ENCODE assay signal across 10 cellular contexts in the genomic region with DNA sequence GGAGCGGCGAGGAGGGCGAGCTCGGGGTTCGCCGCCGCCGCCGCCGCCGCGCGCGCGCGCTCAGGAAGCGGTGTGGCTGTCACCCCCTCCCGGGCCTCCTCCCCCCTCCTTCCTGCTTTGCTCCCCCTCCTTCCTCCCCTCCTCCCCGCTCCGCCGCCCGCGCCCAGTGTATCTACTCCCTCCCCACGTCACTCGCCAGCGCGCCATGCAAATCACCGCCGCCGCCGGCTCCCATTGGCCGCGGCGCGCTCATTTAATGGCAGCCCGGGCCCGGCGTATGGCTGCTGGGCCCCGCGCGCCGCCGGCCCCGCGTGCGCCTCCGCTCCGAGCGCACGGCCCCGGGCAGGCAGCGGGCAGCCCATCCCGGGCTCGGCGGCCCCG. TPM values are rescaled to one million over a fixed set of nuclear protein-coding genes. Genes with fewer than 3 reads are reported as not detected.
A peak's percentile ranks its signal among the peaks of the same experiment; 100 is the strongest.
DNase-seq lines count a peak whose midpoint lies in the region; ATAC-seq and TF ChIP-seq lines count a peak whose summit lies in the region.
"Had no signal": no experiment of that assay in that cellular context is flagged by ENCODE, and none has a peak within 500 bp of the region (broad histone marks: within the 10 kb centered on the region; RNA-seq: fewer than 3 reads in every experiment).

No MANE protein-coding gene starts in this region.

- no peak for TF ChIP-seq CTCF in body of pancreas (IDR thresholded peaks at IDR 0.05)
- no peak for TF ChIP-seq CTCF in lower leg skin (IDR thresholded peaks at IDR 0.05)

- no peaks in the 10 kb centered on the region for H3K36me3 ChIP-seq in body of pancreas (replicated peaks in 1 of 2; ENCODE audit: insufficient read depth in 1 of 2, low read depth in 2 of 2)

- no peak overlapping the region for H3K27ac ChIP-seq in body of pancreas

- ATAC-seq in body of pancreas (peak; percentile 38), HG02678 (IDR thresholded peaks at IDR 0.05; ENCODE audit: unreplicated experiment) (no peak), GM18858 (IDR thresholded peaks at IDR 0.05; ENCODE audit: unreplicated experiment) (no peak)

- H3K9me3 ChIP-seq in body of pancreas, result no peaks in the 10 kb centered on the region

- intact Hi-C loops in body of pancreas (cut with DNase I) (no loop called here), lower leg skin (cut with DNase I; ENCODE audit: low total_unique reads) (no loop called here)

- DNase-seq in COR-L47 (lab: John Stamatoyannopoulos, UW) (peak; percentile 99), NCI-H748 treated with DMSO at 0.1 percent for 48 hours (lab: John Stamatoyannopoulos, UW) (peak; percentile 94), body of pancreas (peak in 3 of 4 donors; percentile 24 to 44 (median 29)), lower leg skin (ENCODE audit: low spot score in 2 of 2) (peak; percentile 35 to 82), SIG-M5 treated with dmso at 0.1 percent for 504 hours (lab: John Stamatoyannopoulos, UW; ENCODE audit: unreplicated experiment) (no peak)
- peak; percentile 25 for DNase-seq in stimulated activated CD8-positive, alpha-beta memory T cell treated with anti-CD3 and anti-CD28 coated beads, Interleukin-15, amount 100 ng/mL, for 24 hours (ENCODE audit: low read depth)

- H3K27me3 ChIP-seq in body of pancreas, result peaks cover 0 to 31% of the 10 kb centered on the region in 2 donors

- no peak for TF ChIP-seq POLR2A in body of pancreas (IDR thresholded peaks at IDR 0.05)
- TF ChIP-seq POLR2A in lower leg skin (IDR thresholded peaks at IDR 0.05), result no peak

- peaks cover 13% of the 10 kb centered on the region for H3K4me1 ChIP-seq in body of pancreas

- 0 to 1% methylated on average over 7 to 47 of the region's 56 CpGs for WGBS in body of pancreas, 2 donors
- WGBS in lower leg skin, 2 donors, result 1 to 2% methylated on average over 15 to 24 of the region's 56 CpGs

- H3K4me3 ChIP-seq in body of pancreas (no peak overlapping the region), lower leg skin (ENCODE audit: low read depth, poor library complexity, severe bottlenecking) (no peak overlapping the region)

RNA-seq across cellular contexts. Expression of a gene that starts 0.3 kb away (rescaled TPM):
- total RNA-seq in body of pancreas, result not detected
- under 1 TPM in 3 of 4 donors, not detected in 1; 0.10 to 0.29 (median 0.13) TPM for total RNA-seq in lower leg skin
- total RNA-seq: skeletal muscle tissue; T-helper 2 cell treated with Interferon-gamma antibody and Interleukin-4, amounts not matched to agents 100 ng/mL and 5 ng/mL, for 36 hours had no signal
